ENCODE assay signal across 18 cellular contexts in the genomic region with DNA sequence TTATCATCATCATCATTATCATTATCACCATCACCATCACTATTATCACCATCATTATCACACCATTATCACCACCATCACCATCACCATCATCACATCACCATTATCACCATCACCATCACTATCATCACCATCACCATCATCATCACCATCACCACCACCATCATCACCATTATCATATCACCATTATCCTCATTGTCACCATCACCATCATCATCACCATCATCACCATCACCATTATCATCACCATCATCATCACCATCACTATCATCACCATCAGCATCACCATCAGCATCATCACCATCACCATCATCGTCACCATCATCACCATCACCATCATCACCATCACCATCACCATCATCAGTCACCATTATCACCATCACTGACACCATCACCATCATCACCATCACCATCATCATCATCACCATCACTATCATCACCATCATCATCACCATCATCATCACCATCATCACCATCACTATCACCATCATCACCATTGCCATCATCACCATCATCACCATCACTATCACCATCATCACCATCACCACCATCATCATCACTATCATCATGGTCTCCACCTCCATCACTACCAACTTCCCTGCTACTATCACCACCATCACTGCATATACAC. TPM values are rescaled to one million over a fixed set of nuclear protein-coding genes. Genes with fewer than 3 reads are reported as not detected.
A peak's percentile ranks its signal among the peaks of the same experiment; 100 is the strongest.
DNase-seq lines count a peak whose midpoint lies in the region; ATAC-seq, FAIRE-seq and TF ChIP-seq lines count a peak whose summit lies in the region.
"Had no signal": no experiment of that assay in that cellular context is flagged by ENCODE, and none has a peak within 500 bp of the region (broad histone marks: within the 10 kb centered on the region; RNA-seq: fewer than 3 reads in every experiment).

No MANE protein-coding gene starts in this region.

- no peak overlapping the region for H2BK5ac ChIP-seq in H1 (ENCODE audit: low read depth, low read length)

- no peak overlapping the region for H3K23ac ChIP-seq in H1 (ENCODE audit: insufficient read length)

- no peak overlapping the region for H3K27ac Mint-ChIP-seq in WTC11
- H3K27ac Mint-ChIP-seq: B cell; CD4-positive, alpha-beta T cell; GM23338 had no signal

- POLR2A ChIA-PET in A549 (lab: Yijun Ruan, JAX) = no interaction called here
- POLR2A ChIA-PET in WTC11 (lab: Charles Lee) = no interaction called here
- POLR2A ChIA-PET in H1 (lab: Charles Lee; ENCODE audit: partially characterized antibody) = no interaction called here

- H4K8ac ChIP-seq in H1 (ENCODE audit: extremely low read depth, insufficient read depth, low read length) = no peak overlapping the region

- no peaks in the 10 kb centered on the region for H3K4me1 ChIP-seq in A549
- peaks cover 0 to 7% (median 1%) of the 10 kb centered on the region in 4 experiments; a peak in 2 of 7 replicates for H3K4me1 ChIP-seq in H1 (replicated peaks in 1 of 4; ENCODE audit: control insufficient read depth in 3 of 4, insufficient read depth in 4 of 4, low read length in 3 of 4)
- no peaks in the 10 kb centered on the region for H3K4me1 ChIP-seq in HAP-1

- H3K27me3 ChIP-seq in H1 (replicated peaks in 1 of 4; ENCODE audit: control insufficient read depth in 3 of 4, extremely low read depth in 1 of 4, insufficient read depth in 3 of 4, low read length in 3 of 4) = peaks cover 0 to 15% (median 10%) of the 10 kb centered on the region in 4 experiments; a peak in 4 of 7 replicates
- H3K27me3 ChIP-seq in HAP-1 (ENCODE audit: low read depth) = peaks cover 12% of the 10 kb centered on the region

- H3K4me3 ChIP-seq in A549 (no peak overlapping the region), H1 (ENCODE audit: extremely low read depth in 1 of 4, insufficient read depth in 2 of 4, low read depth in 3 of 4, low read length in 4 of 4) (no peak overlapping the region), HAP-1 (no peak overlapping the region)
- H3K4me3 ChIP-seq: GM23338 had no signal

- no peak overlapping the region for H3K4ac ChIP-seq in H1 (replicated peaks; ENCODE audit: insufficient read length, low read depth, low read length)

- H2BK15ac ChIP-seq in H1 (ENCODE audit: low read length) = no peak overlapping the region

- no peak overlapping the region for H4K91ac ChIP-seq in H1 (replicated peaks; ENCODE audit: insufficient read length, low read length)

- TF ChIP-seq RAD21 in A549 (conservative IDR thresholded peaks at IDR 0.05 in 1 of 2, IDR thresholded peaks at IDR 0.05 in 1 of 2) (no peak), H1 (IDR thresholded peaks at IDR 0.05 in 1 of 2, conservative IDR thresholded peaks at IDR 0.05 in 1 of 2; ENCODE audit: low read depth in 2 of 2, low read length in 2 of 2) (no peak)

- H2BK120ac ChIP-seq in H1 (replicated peaks; ENCODE audit: low read depth, low read length) = no peak overlapping the region

- no peak overlapping the region for H3K14ac ChIP-seq in H1 (ENCODE audit: insufficient read length)

- H2AFZ ChIP-seq in H1 (ENCODE audit: low read length) = no peak overlapping the region
- H2AFZ ChIP-seq: GM23338 had no signal

- H3K27me3 Mint-ChIP-seq in WTC11 (ENCODE audit: low read depth) = peaks cover 33% of the 10 kb centered on the region

- H3K9me3 ChIP-seq in A549 = no peaks in the 10 kb centered on the region
- H3K9me3 ChIP-seq in H1 (ENCODE audit: insufficient read depth in 2 of 2, low read depth in 1 of 2, low read length in 1 of 2) = peaks cover 3 to 14% of the 10 kb centered on the region in 2 experiments; a peak in 1 of 4 replicates
- no peaks in the 10 kb centered on the region for H3K9me3 ChIP-seq in HAP-1

- in situ Hi-C loops in HAP-1 (cut with MboI; ENCODE audit: low sequenced_read_pairs) = no loop called here

- no peak overlapping the region for H4K5ac ChIP-seq in H1 (ENCODE audit: insufficient read length, low read depth, low read length)

- WGBS in A549 (ENCODE audit: missing lambda C conversion rate) = 30% methylated on average over 1 of the region's 1 CpG
- 57% methylated on average over 1 of the region's 1 CpG; no CpG with 5 or more reads in 1 of the 2 experiments for WGBS in H1 (ENCODE audit: extremely low coverage in 1 of 2, insufficient coverage in 1 of 2, insufficient read length in 1 of 2, insufficient replicate concordance in 2 of 2, low coverage in 1 of 2, low lambda C conversion rate in 2 of 2, missing lambda C conversion rate in 1 of 2), 2 experiments

- H3K27ac ChIP-seq in A549 (no peak overlapping the region), H1 (ENCODE audit: low read depth, low read length) (no peak overlapping the region)

- H3K23me2 ChIP-seq in H1 (ENCODE audit: low read depth, low read length) = peaks cover 7% of the 10 kb centered on the region; the same call in 1 of the 2 replicates

- peak; percentile 93 for FAIRE-seq in A549 (lab: Jason Lieb, UNC)
- peak; percentile 11 for FAIRE-seq in H54 (lab: Jason Lieb, UNC)
- no peak for FAIRE-seq in H1 (lab: Jason Lieb, UNC)
- FAIRE-seq: G401.6 had no signal

- ATAC-seq in A549 (no peak), WTC11 (no peak)
- ATAC-seq: GM23338 had no signal

- DNase-seq in A549 (ENCODE audit: low read depth in 1 of 2, low spot score in 1 of 2) (no peak), H54 (ENCODE audit: insufficient read length, low spot score) (no peak), WTC11 (ENCODE audit: low spot score) (no peak), H1 (ENCODE audit: low read depth in 1 of 2, low spot score in 2 of 2) (no peak), putamen (ENCODE audit: low spot score) (no peak), cerebellar nuclear complex (lab: John Stamatoyannopoulos, UW) (no peak), HAP-1 (ENCODE audit: low spot score in 2 of 2) (no peak), D341Med (ENCODE audit: low spot score) (no peak)
- DNase-seq: 8988T; C1 segment of cervical spinal cord; Calu3; CD4-positive, alpha-beta T cell; DMS153; DMS79 treated with DMSO at 0.1 percent for 48 hours; EL had no signal

- H3K9me3 Mint-ChIP-seq in WTC11 = no peaks in the 10 kb centered on the region
- H3K9me3 Mint-ChIP-seq: CD4-positive, alpha-beta T cell had no signal

- peaks cover 0 to 7% of the 10 kb centered on the region in 2 experiments for H4K20me1 ChIP-seq in H1 (replicated peaks in 1 of 2; ENCODE audit: control insufficient read depth in 1 of 2, insufficient read depth in 2 of 2, low read length in 2 of 2)

- no peak overlapping the region for H3K18ac ChIP-seq in H1 (ENCODE audit: extremely low read depth, low read length)

- CTCF ChIA-PET in A549 (lab: Yijun Ruan, JAX) (interaction anchor here (4.4 kb wide), 1 partner anchor 65 kb away, joined by 19 read pairs; no protein-coding TSS in a partner anchor), WTC11 (lab: Charles Lee) (no interaction called here), H1 (lab: Charles Lee; ENCODE audit: partially characterized antibody) (no interaction called here)

- H3K36me3 Mint-ChIP-seq in WTC11 = no peaks in the 10 kb centered on the region

- no peaks in the 10 kb centered on the region for H3K79me1 ChIP-seq in H1 (ENCODE audit: low read depth, low read length)

- no peak overlapping the region for H3K9ac ChIP-seq in H1 (replicated peaks in 1 of 4; ENCODE audit: extremely low read depth in 1 of 4, low read depth in 3 of 4, low read length in 3 of 4)

- H2AK5ac ChIP-seq in H1 (ENCODE audit: low read depth, low read length) = peak overlapping the region; percentile 90; the same call in 1 of the 2 replicates

- H3K4me2 ChIP-seq in A549 (no peak overlapping the region), H1 (ENCODE audit: insufficient read depth in 1 of 2, low read depth in 2 of 2, low read length in 2 of 2) (no peak overlapping the region)
- H3K4me2 ChIP-seq: GM23338 had no signal

- H3K4me3 Mint-ChIP-seq in WTC11 = no peak overlapping the region
- H3K4me3 Mint-ChIP-seq: B cell; CD4-positive, alpha-beta T cell; GM23338 had no signal

- no peak overlapping the region for H2BK12ac ChIP-seq in H1 (ENCODE audit: low read depth, low read length)

- H3K56ac ChIP-seq in H1 (replicated peaks; ENCODE audit: insufficient read length, low read depth, low read length) = peak overlapping the region; percentile 70

- TF ChIP-seq POLR2A in A549 (IDR thresholded peaks at IDR 0.05; ENCODE audit: low read length) (no peak), H54 (IDR thresholded peaks at IDR 0.05; ENCODE audit: low read depth, low read length) (no peak), H1 (IDR thresholded peaks at IDR 0.05; ENCODE audit: control extremely low read depth in 1 of 2, low read depth in 2 of 2, low read length in 2 of 2) (no peak)

- 0 out of 2 replicates have a peak, but pooled peaks cover 3% of the 10 kb centered on the region for H3K4me1 Mint-ChIP-seq in WTC11
- H3K4me1 Mint-ChIP-seq: B cell had no signal

- TF ChIP-seq CTCF in A549 (IDR thresholded peaks at IDR 0.05) = no peak
- no peak for TF ChIP-seq CTCF in WTC11 (IDR thresholded peaks at IDR 0.05)
- no peak for TF ChIP-seq CTCF in H1 (IDR thresholded peaks at IDR 0.05; ENCODE audit: control extremely low read depth in 1 of 3, insufficient read depth in 1 of 3, low read depth in 1 of 3, low read length in 3 of 3)

- H3K36me3 ChIP-seq in H1 (ENCODE audit: control insufficient read depth in 2 of 4, insufficient read depth in 4 of 4, low read length in 3 of 4) (no peaks in the 10 kb centered on the region), HAP-1 (replicated peaks) (no peaks in the 10 kb centered on the region)

- TF ChIP-seq EP300 in A549 (IDR thresholded peaks at IDR 0.05) = no peak
- no peak for TF ChIP-seq EP300 in H1 (IDR thresholded peaks at IDR 0.05; ENCODE audit: borderline replicate concordance in 1 of 2, low read depth in 2 of 2, low read length in 2 of 2)

- H3K79me2 ChIP-seq in H1 (ENCODE audit: control insufficient read depth in 1 of 2, insufficient read depth in 2 of 2, low read length in 2 of 2) = no peaks in the 10 kb centered on the region

- H2BK20ac ChIP-seq in H1 (ENCODE audit: low read length) = no peak overlapping the region

TF ChIP-seq in H1, 55 proteins besides CTCF, POLR2A, EP300 and RAD21 (continues in another document):
- TF ChIP-seq SAP30 (IDR thresholded peaks at IDR 0.05; ENCODE audit: insufficient read depth, insufficient replicate concordance, low read length) = no peak

RNA-seq across cellular contexts. Expression of a gene that starts 20.2 kb away (rescaled TPM):
- polyA plus RNA-seq in A549 (2011; rRNA removed) = 0.25 and 0.66 TPM in 2 replicates
- polyA plus RNA-seq in A549 (2012; cell fraction: cytosol; rRNA removed) = 0.52 and 0.78 TPM in 2 replicates
- 1.3 and 1.8 TPM in 2 replicates for polyA plus RNA-seq in A549 (2012; cell fraction: nucleus; rRNA removed)
- 1.8 to 2.8 TPM (median 2.1 TPM) in 3 replicates for polyA plus RNA-seq in A549 (2017; fragmentation: RNase III; extraction: RNeasy Plus Mini Kit Qiagen cat#74134 plus additional on column Dnase treatment)
- polyA minus RNA-seq in A549 (2011; rRNA and poly(A)+ RNA removed) = 0.62 and 1.8 TPM in 2 replicates
- 0.66 to 1.1 TPM (median 0.90 TPM) in 3 replicates for total RNA-seq in WTC11 (2021)
- 2.0 and 3.3 TPM in 2 replicates for total RNA-seq in H1 (2021; fragmentation: NEBNext Ultra II Directional; extraction: Animal tissue kit (Norgen Biotek cat#: 25700))
- polyA plus RNA-seq in H1 (2011; rRNA removed) = 3.6 and 5.3 TPM in 2 replicates
- 6.1 TPM for polyA plus RNA-seq in H1 (2011; cell fraction: cytosol; rRNA removed)
- polyA plus RNA-seq in H1 (2011; cell fraction: nucleus; rRNA removed) = 9.4 TPM
- 2.3 to 3.6 TPM (median 3.1 TPM) in 4 replicates for polyA plus RNA-seq in H1 (2012, experiment 1 of 2)
- 2.3 TPM for polyA plus RNA-seq in H1 (2012, experiment 2 of 2)
- 0.73 TPM for polyA plus RNA-seq in H1 (2013, experiment 1 of 2)
- 0.92 TPM for polyA plus RNA-seq in H1 (2013, experiment 2 of 2)
- polyA minus RNA-seq in H1 (2011; rRNA and poly(A)+ RNA removed) = 2.3 and 4.0 TPM in 2 replicates
- polyA minus RNA-seq in H1 (2011; cell fraction: cytosol; rRNA and poly(A)+ RNA removed) = 4.0 TPM
- polyA minus RNA-seq in H1 (2011; cell fraction: nucleus; rRNA and poly(A)+ RNA removed) = 4.2 TPM
- total RNA-seq: CD4-positive, alpha-beta T cell had no signal
